ENCODE assay signal across 2 cellular contexts in genomic region chr6:151616091-151616513, GRCh38.
TF ChIP-seq lines count a peak whose summit lies in the region.

No MANE protein-coding gene starts in this region.

TF ChIP-seq in H1, 55 proteins besides CTCF, POLR2A, EP300 and RAD21:
- TF ChIP-seq TCF12 (IDR thresholded peaks at IDR 0.05; ENCODE audit: low read depth, low read length) (no peak), BRCA1 (IDR thresholded peaks at IDR 0.05; ENCODE audit: low read depth, low read length) (no peak), SIX5 (IDR thresholded peaks at IDR 0.05; ENCODE audit: low read depth, low read length) (no peak), CEBPB (IDR thresholded peaks at IDR 0.05; ENCODE audit: low read depth, low read length) (peak; percentile 46; the same call in 1 of the 2 replicates), NANOG (IDR thresholded peaks at IDR 0.05; ENCODE audit: insufficient read depth, low read depth, low read length, poor library complexity, severe bottlenecking) (no peak), USF2 (IDR thresholded peaks at IDR 0.05; ENCODE audit: low read length) (no peak)

TF ChIP-seq in HepG2, 621 proteins besides CTCF, POLR2A, EP300 and RAD21 (continues in another document):
- TF ChIP-seq HNF1B (CRISPR knock-in tag; IDR thresholded peaks at IDR 0.05): peak; percentile 44; the same call in 1 of the 2 replicates
- 0 out of 2 replicates have a peak, but pooled peaks have one; percentile 52 for TF ChIP-seq SETDB1 (CRISPR knock-in tag; IDR thresholded peaks at IDR 0.05; ENCODE audit: borderline replicate concordance)
- no peak for TF ChIP-seq KDM2A (CRISPR knock-in tag; IDR thresholded peaks at IDR 0.05; ENCODE audit: borderline replicate concordance, low read depth)
- TF ChIP-seq NCOA5 (CRISPR knock-in tag; IDR thresholded peaks at IDR 0.05): no peak
- TF ChIP-seq NFIC (IDR thresholded peaks at IDR 0.05; ENCODE audit: low read length): 0 out of 2 replicates have a peak, but pooled peaks have one; percentile 43
- TF ChIP-seq RXRB (CRISPR knock-in tag; IDR thresholded peaks at IDR 0.05; ENCODE audit: borderline replicate concordance): peak; percentile 31; the same call in 1 of the 2 replicates
- no peak for TF ChIP-seq ZBTB42 (CRISPR knock-in tag; IDR thresholded peaks at IDR 0.05)
- TF ChIP-seq PPARG (CRISPR knock-in tag; conservative IDR thresholded peaks at IDR 0.05): 0 out of 2 replicates have a peak, but pooled peaks have one; percentile 6
- TF ChIP-seq LCORL (IDR thresholded peaks at IDR 0.05): no peak; the same call in 1 of the 2 replicates
- 0 out of 2 replicates have a peak, but pooled peaks have one; percentile 56 for TF ChIP-seq LCORL (CRISPR knock-in tag; IDR thresholded peaks at IDR 0.05)
- peak; percentile 38; the same call in 1 of the 2 replicates for TF ChIP-seq NR2C2 (CRISPR knock-in tag; IDR thresholded peaks at IDR 0.05; ENCODE audit: borderline replicate concordance)
- TF ChIP-seq HIC2 (CRISPR knock-in tag; IDR thresholded peaks at IDR 0.05; ENCODE audit: low read depth): no peak
- TF ChIP-seq DMAP1 (CRISPR knock-in tag; IDR thresholded peaks at IDR 0.05): peak; percentile 49; the same call in 1 of the 2 replicates
- peak; percentile 44; the same call in 1 of the 2 replicates for TF ChIP-seq HOMEZ (CRISPR knock-in tag; IDR thresholded peaks at IDR 0.05; ENCODE audit: low read depth)
- peak; percentile 63; the same call in 1 of the 2 replicates for TF ChIP-seq NCOR1 (IDR thresholded peaks at IDR 0.05; ENCODE audit: borderline replicate concordance, low read length)
- peak; percentile 41; the same call in 1 of the 2 replicates for TF ChIP-seq NR2F2 (IDR thresholded peaks at IDR 0.05; ENCODE audit: borderline replicate concordance, low read depth)
- TF ChIP-seq THAP8 (CRISPR knock-in tag; IDR thresholded peaks at IDR 0.05; ENCODE audit: borderline replicate concordance): peak; percentile 56; the same call in 1 of the 2 replicates
- TF ChIP-seq NR2F6 (IDR thresholded peaks at IDR 0.05): peak; percentile 43; the same call in 1 of the 2 replicates
- peak; percentile 33; the same call in 1 of the 2 replicates for TF ChIP-seq NR2F6 (CRISPR knock-in tag; IDR thresholded peaks at IDR 0.05)
- TF ChIP-seq ZNF44 (CRISPR knock-in tag; IDR thresholded peaks at IDR 0.05): 0 out of 2 replicates have a peak, but pooled peaks have one; percentile 22
- TF ChIP-seq ZNF598 (CRISPR knock-in tag; IDR thresholded peaks at IDR 0.05; ENCODE audit: borderline replicate concordance): no peak
- no peak for TF ChIP-seq ATF5 (CRISPR knock-in tag; IDR thresholded peaks at IDR 0.05; ENCODE audit: low read depth)
- 0 out of 2 replicates have a peak, but pooled peaks have one; percentile 54 for TF ChIP-seq ZNF549 (CRISPR knock-in tag; IDR thresholded peaks at IDR 0.05)
- TF ChIP-seq ZNF772 (CRISPR knock-in tag; IDR thresholded peaks at IDR 0.05): 0 out of 2 replicates have a peak, but pooled peaks have one; percentile 33
- peak; percentile 28; the same call in 1 of the 2 replicates for TF ChIP-seq SALL1 (CRISPR knock-in tag; IDR thresholded peaks at IDR 0.05)
- no peak for TF ChIP-seq ZNF543 (CRISPR knock-in tag; IDR thresholded peaks at IDR 0.05)
- TF ChIP-seq SOX6 (IDR thresholded peaks at IDR 0.05): no peak
- TF ChIP-seq SOX6 (CRISPR knock-in tag; IDR thresholded peaks at IDR 0.05): peak; percentile 88
- no peak for TF ChIP-seq ZNF572 (CRISPR knock-in tag; IDR thresholded peaks at IDR 0.05)
- peak; percentile 41 for TF ChIP-seq ASH2L (IDR thresholded peaks at IDR 0.05; ENCODE audit: insufficient read length, low read depth, low read length)
- TF ChIP-seq FIP1L1 (IDR thresholded peaks at IDR 0.05; ENCODE audit: borderline replicate concordance, insufficient read depth, low read depth, low read length): no peak
- peak; percentile 44; the same call in 1 of the 2 replicates for TF ChIP-seq ARID4A (CRISPR knock-in tag; IDR thresholded peaks at IDR 0.05; ENCODE audit: borderline replicate concordance)
- 0 out of 2 replicates have a peak, but pooled peaks have one; percentile 31 for TF ChIP-seq SOX13 (IDR thresholded peaks at IDR 0.05)
- peak in 1 of 2 experiments; percentile 87; a peak in 2 of 4 replicates for TF ChIP-seq SOX13 (CRISPR knock-in tag; conservative IDR thresholded peaks at IDR 0.05 in 1 of 2, IDR thresholded peaks at IDR 0.05 in 1 of 2)
- TF ChIP-seq ZBTB33 (CRISPR knock-in tag; IDR thresholded peaks at IDR 0.05): peak; percentile 62; the same call in 1 of the 2 replicates
- peak; percentile 80; the same call in 1 of the 2 replicates for TF ChIP-seq ZNF607 (CRISPR knock-in tag; IDR thresholded peaks at IDR 0.05; ENCODE audit: borderline replicate concordance)
- peak; percentile 97 for TF ChIP-seq ZNF710 (CRISPR knock-in tag; IDR thresholded peaks at IDR 0.05; ENCODE audit: borderline replicate concordance)
- 0 out of 2 replicates have a peak, but pooled peaks have one; percentile 22 for TF ChIP-seq GFI1 (CRISPR knock-in tag; IDR thresholded peaks at IDR 0.05; ENCODE audit: borderline replicate concordance)
